Comparison of ENCODE assay signal across 24 cellular contexts in genomic region chr14:67557656-67558055, GRCh38.
"Had no signal": no experiment of that assay in that cellular context is flagged by ENCODE, and none has a peak within 500 bp of the region (broad histone marks: within the 10 kb centered on the region; RNA-seq: fewer than 3 reads in every experiment).

No MANE protein-coding gene starts in this region.

- FAIRE-seq: astrocyte, colon, frontal cortex, TTC549 had no signal

- H3K27me3 ChIP-seq: adrenal gland, brain microvascular endothelial cell, upper lobe of left lung had no signal

- H3K27ac Mint-ChIP-seq: activated naive CD4-positive, alpha-beta T cell treated with anti-CD3 and anti-CD28 coated beads for 36 hours; activated naive CD8-positive, alpha-beta T cell treated with anti-CD3 and anti-CD28 coated beads for 36 hours had no signal

- H3K4me3 Mint-ChIP-seq: activated naive CD4-positive, alpha-beta T cell treated with anti-CD3 and anti-CD28 coated beads for 36 hours; activated naive CD8-positive, alpha-beta T cell treated with anti-CD3 and anti-CD28 coated beads for 36 hours; central memory CD8-positive, alpha-beta T cell had no signal

- H3K9ac ChIP-seq: parathyroid adenoma had no signal

- H3K4me1 ChIP-seq: adrenal gland, left ventricle myocardium inferior, upper lobe of left lung had no signal

- H3K36me3 ChIP-seq: brain microvascular endothelial cell, upper lobe of left lung had no signal

- H3K4me3 ChIP-seq: adrenal gland, left ventricle myocardium inferior, lung, upper lobe of left lung had no signal

- DNase-seq: activated CD4-positive, alpha-beta T cell treated with anti-CD3 and anti-CD28 coated beads for 4 hours; activated CD4-positive, alpha-beta T cell treated with anti-CD3 and anti-CD28 coated beads, Interleukin-2, amount 50 U/mL, for 48 hours; activated CD8-positive, alpha-beta memory T cell treated with anti-CD3 and anti-CD28 coated beads for 24 hours; activated effector memory CD4-positive, alpha-beta T cell treated with Interleukin-2 at 50 U/mL for 16 hours; activated naive CD4-positive, alpha-beta T cell treated with anti-CD3 and anti-CD28 coated beads for 36 hours; activated naive CD8-positive, alpha-beta T cell treated with anti-CD3 and anti-CD28 coated beads for 36 hours; adrenal gland; brain microvascular endothelial cell; effector memory CD4-positive, alpha-beta T cell; glutamatergic neuron; left ventricle myocardium inferior; nucleus accumbens; right cardiac atrium; stimulated activated CD4-positive, alpha-beta T cell treated with anti-CD3 and anti-CD28 coated beads, Interleukin-2, amount 100 ng/mL, for 48 hours; stimulated activated naive CD4-positive, alpha-beta T cell treated with Interleukin-2 at 50 U/mL for 16 hours; upper lobe of left lung had no signal

- H3K27ac ChIP-seq: adrenal gland, brain microvascular endothelial cell, left ventricle myocardium inferior, parathyroid adenoma, upper lobe of left lung, VCaP had no signal

- ATAC-seq: right cardiac atrium had no signal

- H3K27me3 Mint-ChIP-seq: activated naive CD8-positive, alpha-beta T cell treated with anti-CD3 and anti-CD28 coated beads for 36 hours; central memory CD8-positive, alpha-beta T cell had no signal

- H3K4me1 Mint-ChIP-seq: central memory CD8-positive, alpha-beta T cell had no signal

- H2AFZ ChIP-seq: parathyroid adenoma had no signal

- H3K36me3 Mint-ChIP-seq: activated naive CD8-positive, alpha-beta T cell treated with anti-CD3 and anti-CD28 coated beads for 36 hours had no signal

- H3K9me3 Mint-ChIP-seq: activated naive CD4-positive, alpha-beta T cell treated with anti-CD3 and anti-CD28 coated beads for 36 hours; activated naive CD8-positive, alpha-beta T cell treated with anti-CD3 and anti-CD28 coated beads for 36 hours; central memory CD8-positive, alpha-beta T cell had no signal

- H3K9me3 ChIP-seq: adrenal gland, left ventricle myocardium inferior, upper lobe of left lung had no signal
